In genomic region chr4:44629280-44629866, GRCh38 we compare ENCODE assay signal across 8 cellular contexts. TPM values are rescaled to one million over a fixed set of nuclear protein-coding genes. Genes with fewer than 3 reads are reported as not detected.
A peak's percentile ranks its signal among the peaks of the same experiment; 100 is the strongest.
DNase-seq lines count a peak whose midpoint lies in the region; ATAC-seq lines count a peak whose summit lies in the region.

No MANE protein-coding gene starts in this region.

- no peaks in the 10 kb centered on the region for H3K27me3 ChIP-seq in trophoblast cell (ENCODE audit: insufficient read depth, low read length)

- no peak overlapping the region for H3K27ac Mint-ChIP-seq in activated T-cell treated with anti-CD3 and anti-CD28 coated beads, Interleukin-2, amount 50 U/mL, for 72 hours

- no peaks in the 10 kb centered on the region for H3K36me3 ChIP-seq in trophoblast cell (ENCODE audit: control insufficient read depth in 1 of 2, insufficient read depth in 2 of 2, low read length in 2 of 2)

- H3K79me2 ChIP-seq in trophoblast cell (ENCODE audit: control insufficient read depth, insufficient read depth, low read length, poor library complexity), result no peaks in the 10 kb centered on the region

- H2BK5ac ChIP-seq in trophoblast cell (ENCODE audit: low read depth, low read length, poor library complexity), result no peak overlapping the region

- H4K91ac ChIP-seq in trophoblast cell (ENCODE audit: low read depth, low read length), result no peak overlapping the region

- no peaks in the 10 kb centered on the region for H3K4me1 ChIP-seq in trophoblast cell (ENCODE audit: control insufficient read depth in 1 of 2, insufficient read depth in 2 of 2, low read length in 2 of 2)

- no peak overlapping the region for H3K23ac ChIP-seq in trophoblast cell (ENCODE audit: low read length)

- H3K18ac ChIP-seq in trophoblast cell (ENCODE audit: low read length), result no peak overlapping the region

- peak; percentile 68 for DNase-seq in GM03348 (ENCODE audit: low spot score)
- DNase-seq in NCI-H82 treated with DMSO at 0.1 percent for 48 hours (lab: John Stamatoyannopoulos, UW; ENCODE audit: unreplicated experiment), result peak; percentile 10
- DNase-seq in activated T-cell treated with anti-CD3 and anti-CD28 coated beads, Interleukin-2, amount 50 U/mL, for 72 hours, result peak; percentile 25 to 46
- peak; percentile 54 for DNase-seq in globus pallidus (ENCODE audit: low spot score)
- DNase-seq in trophoblast cell, result peak; percentile 25 to 76
- no peak for DNase-seq in NCI-H187 (lab: John Stamatoyannopoulos, UW)

- H2BK120ac ChIP-seq in trophoblast cell (ENCODE audit: insufficient read depth, low read length, poor library complexity), result no peak overlapping the region

- H3K4ac ChIP-seq in trophoblast cell (ENCODE audit: low read depth, low read length), result no peak overlapping the region

- ATAC-seq in GM21381 (IDR thresholded peaks at IDR 0.05; ENCODE audit: unreplicated experiment), result peak; percentile 94
- ATAC-seq in HG03521 (IDR thresholded peaks at IDR 0.05; ENCODE audit: unreplicated experiment), result peak; percentile 91
- ATAC-seq in activated T-cell treated with anti-CD3 and anti-CD28 coated beads, Interleukin-2, amount 50 U/mL, for 72 hours (replicated peaks in 1 of 2), result peak; percentile 70 to 79

- no peaks in the 10 kb centered on the region for H3K9me3 Mint-ChIP-seq in activated T-cell treated with anti-CD3 and anti-CD28 coated beads, Interleukin-2, amount 50 U/mL, for 72 hours

- H3K36me3 Mint-ChIP-seq in activated T-cell treated with anti-CD3 and anti-CD28 coated beads, Interleukin-2, amount 50 U/mL, for 72 hours (ENCODE audit: insufficient read depth in 2 of 2), result no peaks in the 10 kb centered on the region

- H3K9ac ChIP-seq in trophoblast cell (ENCODE audit: low read length), result no peak overlapping the region

- H3K27ac ChIP-seq in trophoblast cell (ENCODE audit: low read depth, low read length), result no peak overlapping the region

- H3K9me3 ChIP-seq in trophoblast cell (ENCODE audit: insufficient read depth, low read depth, low read length), result no peaks in the 10 kb centered on the region

- no peak overlapping the region for H4K8ac ChIP-seq in trophoblast cell (ENCODE audit: low read depth, low read length)

- H2BK12ac ChIP-seq in trophoblast cell (ENCODE audit: low read length), result no peak overlapping the region

- no peak overlapping the region for H3K14ac ChIP-seq in trophoblast cell (ENCODE audit: low read length)

- H4K12ac ChIP-seq in trophoblast cell (ENCODE audit: low read depth, low read length), result no peak overlapping the region

- no peaks in the 10 kb centered on the region for H3K27me3 Mint-ChIP-seq in activated T-cell treated with anti-CD3 and anti-CD28 coated beads, Interleukin-2, amount 50 U/mL, for 72 hours (ENCODE audit: low read depth)

- no peak overlapping the region for H2AK5ac ChIP-seq in trophoblast cell (ENCODE audit: low read length)

- H3K79me1 ChIP-seq in trophoblast cell (ENCODE audit: low read length), result no peaks in the 10 kb centered on the region

- no CpG with 5 or more reads among the region's 2 CpGs for WGBS in trophoblast cell (ENCODE audit: extremely low coverage, insufficient coverage, insufficient read length)

- no peak overlapping the region for H3K4me3 Mint-ChIP-seq in activated T-cell treated with anti-CD3 and anti-CD28 coated beads, Interleukin-2, amount 50 U/mL, for 72 hours

- no peak overlapping the region for H3K4me3 ChIP-seq in trophoblast cell (ENCODE audit: low read depth, low read length)

- H3K4me1 Mint-ChIP-seq in activated T-cell treated with anti-CD3 and anti-CD28 coated beads, Interleukin-2, amount 50 U/mL, for 72 hours (ENCODE audit: low read depth), result peaks cover 4% of the 10 kb centered on the region

- H2AFZ ChIP-seq in trophoblast cell (ENCODE audit: insufficient read depth, low read length, poor library complexity), result no peak overlapping the region

- H3K4me2 ChIP-seq in trophoblast cell (ENCODE audit: low read length), result no peak overlapping the region

RNA-seq across cellular contexts. Expression of gene YIPF7, which starts 22.1 kb away (rescaled TPM):
- total RNA-seq in activated T-cell treated with anti-CD3 and anti-CD28 coated beads, Interleukin-2, amount 50 U/mL, for 72 hours, result not detected
- polyA plus RNA-seq in trophoblast cell (2013), result 0.06 and 0.08 TPM in 2 replicates

RNA-seq across cellular contexts. Expression of gene GUF1, which starts 48.8 kb away (rescaled TPM):
- total RNA-seq in activated T-cell treated with anti-CD3 and anti-CD28 coated beads, Interleukin-2, amount 50 U/mL, for 72 hours, result 10 to 100 TPM; 26.0 to 35.6 TPM
- polyA plus RNA-seq in trophoblast cell (2013), result 14.8 and 16.5 TPM in 2 replicates

Comparison
In these comparisons a context has a peak if more than half of its experiments do, and no peak if none do; other contexts are left out.
1. DNase-seq: peak in GM03348 (single experiment), NCI-H82 treated with DMSO at 0.1 percent for 48 hours (single experiment), activated T-cell treated with anti-CD3 and anti-CD28 coated beads, Interleukin-2, amount 50 U/mL, for 72 hours (2 of 2), globus pallidus (single experiment) and trophoblast cell (2 of 2); none in NCI-H187 (0 of 2).
2. Peak in every context shown above with its lines, with median percentiles within 50 percentile points of each other: ATAC-seq.